In the genomic region with DNA sequence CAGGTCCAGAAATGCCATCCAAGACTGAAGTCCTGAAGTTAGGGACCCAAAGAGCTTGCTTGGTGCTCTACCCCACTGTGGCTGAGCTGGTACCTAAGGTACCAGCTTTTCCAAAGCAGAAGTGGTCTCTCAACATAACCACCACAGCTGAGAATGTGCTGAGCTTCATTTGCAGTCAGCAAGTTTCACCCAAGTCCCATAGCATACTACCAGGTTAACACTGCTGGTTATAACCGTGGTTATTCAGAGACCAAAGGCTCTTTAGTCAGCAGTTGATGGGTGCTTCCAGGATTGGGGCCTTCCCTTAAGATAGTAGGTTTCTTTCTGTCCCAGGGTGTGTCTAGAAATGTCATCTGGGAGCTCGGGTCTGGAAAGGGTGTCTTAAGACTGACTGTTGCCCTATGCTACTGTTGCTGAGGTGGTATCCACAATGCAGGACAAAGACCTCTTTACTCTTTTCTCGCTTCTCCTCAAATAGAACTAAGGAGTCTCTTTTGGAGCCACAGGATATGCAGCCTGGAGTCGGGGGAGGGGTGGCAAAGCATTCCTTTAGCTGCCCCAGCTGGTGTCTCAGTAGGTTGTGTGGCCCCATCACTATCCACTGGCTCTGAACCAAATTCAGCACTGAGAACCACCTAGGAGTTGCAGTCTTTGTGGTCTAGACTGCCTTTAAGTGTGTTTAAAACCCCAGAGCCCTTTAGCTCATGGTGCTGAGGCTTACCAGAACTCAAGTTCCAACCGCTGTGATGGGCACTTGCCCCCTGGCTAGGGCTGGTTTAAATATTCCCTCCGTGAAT, we compare ENCODE assay signal across 25 cellular contexts.
"Had no signal": no experiment of that assay in that cellular context is flagged by ENCODE, and none has a peak within 500 bp of the region (broad histone marks: within the 10 kb centered on the region; RNA-seq: fewer than 3 reads in every experiment).

No MANE protein-coding gene starts in this region.

- ATAC-seq: activated T-cell treated with anti-CD3 and anti-CD28 coated beads, Interleukin-2, amount 50 U/mL, for 72 hours had no signal

- DNase-seq: activated B cell treated with CpG ODN at 0.5 μM for 24 hours; activated CD4-positive, alpha-beta memory T cell treated with anti-CD3 and anti-CD28 coated beads for 36 hours; activated CD4-positive, alpha-beta T cell treated with anti-CD3 and anti-CD28 coated beads, Interleukin-2, amount 10 ng/mL, durations not matched to agents 7 days and 5 days; activated CD8-positive, alpha-beta memory T cell treated with anti-CD3 and anti-CD28 coated beads, Interleukin-2, amount 50 U/mL, for 4 hours; activated gamma-delta T cell treated with Interleukin-2 at 50 U/mL for 16 hours; activated naive CD4-positive, alpha-beta T cell treated with anti-CD3 and anti-CD28 coated beads, Interleukin-2, amount 10 ng/mL, durations not matched to agents 7 days and 5 days; activated naive CD8-positive, alpha-beta T cell treated with anti-CD3 and anti-CD28 coated beads for 36 hours; activated T-cell treated with anti-CD3 and anti-CD28 coated beads, Interleukin-2, amount 50 U/mL, for 72 hours; anterior cingulate cortex; caudate nucleus; IMR-90; KBM-7; NCI-H1092; NCI-H1417; NCI-H1694; NCI-H2029; NCI-H2107; NCI-H2171 treated with DMSO at 0.1 percent for 48 hours; NCI-H226; NCI-H510A; NCI-H526 treated with DMSO at 0.1 percent for 48 hours; NCI-H82; NK-92 treated with Interleukin-12 subunit alpha and Interleukin-12 subunit beta, amount 100 ng/mL, for 24 hours; SHP77 treated with DMSO at 0.1 percent for 48 hours; T-helper 9 cell had no signal
